ENCODE assay signal across 20 cellular contexts in the genomic region with DNA sequence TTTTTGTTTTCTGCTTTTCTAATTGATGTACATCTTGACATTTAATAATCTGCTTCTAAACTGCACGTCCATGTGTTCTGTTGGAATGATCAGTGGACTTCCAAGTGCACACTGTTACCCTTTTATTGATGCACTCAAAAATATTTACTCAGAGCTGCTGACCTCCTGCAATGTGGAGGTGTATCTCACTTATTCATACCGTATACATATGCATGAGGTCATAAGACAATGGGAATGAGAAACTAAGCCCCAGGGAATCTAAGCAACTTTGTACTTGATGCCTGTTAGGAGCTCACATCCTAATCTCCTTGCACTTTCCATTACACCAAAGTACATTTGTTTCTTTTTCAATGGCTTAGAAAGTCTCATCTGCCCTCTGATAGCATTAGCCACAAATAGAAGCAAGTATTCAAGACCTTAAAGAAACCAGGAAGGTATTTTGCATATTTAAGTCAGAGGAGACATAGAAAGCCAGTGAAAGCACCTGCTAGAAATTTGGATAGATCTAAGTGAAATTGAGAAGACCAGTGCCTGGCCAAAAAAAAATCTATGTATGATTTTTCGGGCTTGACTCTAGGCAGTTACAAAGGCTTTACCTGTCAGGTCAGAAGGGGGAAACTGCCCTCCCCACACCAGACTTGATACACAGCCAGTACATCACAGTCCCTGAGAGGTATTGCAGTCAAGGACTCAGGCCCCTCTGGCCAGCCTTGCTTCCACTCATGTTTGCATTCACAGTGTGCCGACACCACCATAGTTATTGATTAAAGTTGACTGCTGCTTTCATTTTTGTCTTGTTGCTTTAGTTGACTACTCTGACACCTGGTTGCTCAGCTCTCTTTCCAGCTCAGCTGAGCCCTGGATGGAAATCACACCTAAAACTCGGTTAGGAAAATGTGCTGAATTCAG.
A peak's percentile ranks its signal among the peaks of the same experiment; 100 is the strongest.
DNase-seq lines count a peak whose midpoint lies in the region; ATAC-seq and TF ChIP-seq lines count a peak whose summit lies in the region.
"Had no signal": no experiment of that assay in that cellular context is flagged by ENCODE, and none has a peak within 500 bp of the region (broad histone marks: within the 10 kb centered on the region; RNA-seq: fewer than 3 reads in every experiment).

No MANE protein-coding gene starts in this region.

- H3K4me2 ChIP-seq in DOHH2 (ENCODE audit: low read length) = peak overlapping the region; percentile 52
- peak overlapping the region; percentile 66 for H3K4me2 ChIP-seq in OCI-LY3 (ENCODE audit: low read length)
- H3K4me2 ChIP-seq: KMS-11, SK-N-SH had no signal

- intact Hi-C loops in sciatic nerve (cut with DNase I) = no loop called here

- no peak overlapping the region for H3K9ac ChIP-seq in OCI-LY3 (ENCODE audit: low read length)
- H3K9ac ChIP-seq: KMS-11, SK-N-SH had no signal

- DNase-seq in occipital lobe (lab: John Stamatoyannopoulos, UW) = no peak
- no peak for DNase-seq in sciatic nerve (ENCODE audit: low spot score)
- DNase-seq in ecto neural progenitor cell (ENCODE audit: low spot score) = no peak
- DNase-seq: C1 segment of cervical spinal cord, DMS79 treated with DMSO at 0.1 percent for 48 hours, GDM1, GOT3, NCI-H1105, NCI-H1694 treated with DMSO at 0.1 percent for 48 hours, NCI-H2107, NCI-H345, SHP77, SK-N-SH had no signal

- H3K36me3 ChIP-seq in DOHH2 (ENCODE audit: control insufficient read depth, low read length) (no peaks in the 10 kb centered on the region), OCI-LY3 (replicated peaks; ENCODE audit: low read depth, low read length) (no peaks in the 10 kb centered on the region)

- no peaks in the 10 kb centered on the region for H3K9me2 ChIP-seq in DOHH2 (replicated peaks; ENCODE audit: control insufficient read depth, low read length)
- H3K9me2 ChIP-seq: SK-N-SH had no signal

- H2AFZ ChIP-seq in OCI-LY3 (ENCODE audit: low read depth, low read length) = no peak overlapping the region

- H4K20me1 ChIP-seq in DOHH2 (ENCODE audit: control insufficient read depth, insufficient read depth, low read depth, low read length) (no peaks in the 10 kb centered on the region), OCI-LY3 (ENCODE audit: insufficient read depth, low read length) (no peaks in the 10 kb centered on the region)

- H3K4me1 ChIP-seq in DOHH2 (ENCODE audit: control insufficient read depth, low read length) (peaks cover 43% of the 10 kb centered on the region), OCI-LY3 (ENCODE audit: low read length) (peaks cover 31% of the 10 kb centered on the region)

- peaks cover 5% of the 10 kb centered on the region for H3F3A ChIP-seq in DOHH2 (ENCODE audit: control insufficient read depth, insufficient read depth)

- H3K9me3 ChIP-seq in DOHH2 (ENCODE audit: control insufficient read depth, insufficient read depth, low read length) (no peaks in the 10 kb centered on the region), OCI-LY3 (ENCODE audit: insufficient read depth, low read length) (no peaks in the 10 kb centered on the region)
- H3K9me3 ChIP-seq: SK-N-SH had no signal

- TF ChIP-seq CTCF in DOHH2 (IDR thresholded peaks at IDR 0.05; ENCODE audit: low read depth, low read length, poor library complexity, severe bottlenecking) (no peak), OCI-LY3 (IDR thresholded peaks at IDR 0.05; ENCODE audit: low read depth, low read length) (no peak)

- H3K4me3 ChIP-seq in DOHH2 (ENCODE audit: low read length) = peak overlapping the region; percentile 14; the same call in 1 of the 2 replicates
- H3K4me3 ChIP-seq in OCI-LY3 (ENCODE audit: low read length) = no peak overlapping the region; the same call in 1 of the 2 replicates
- H3K4me3 ChIP-seq: GM12878 had no signal

- H3K27ac ChIP-seq in DOHH2 (ENCODE audit: low read depth, low read length) (no peak overlapping the region), OCI-LY3 (ENCODE audit: low read length) (peak overlapping the region; percentile 17; the same call in 1 of the 2 replicates)
- H3K27ac ChIP-seq: KMS-11 had no signal

- ATAC-seq in GM18907 (IDR thresholded peaks at IDR 0.05; ENCODE audit: unreplicated experiment) (peak; percentile 42), HG03025 (IDR thresholded peaks at IDR 0.05; ENCODE audit: low FRiP score, unreplicated experiment) (peak; percentile 86), sciatic nerve (no peak), HG03139 (IDR thresholded peaks at IDR 0.05; ENCODE audit: unreplicated experiment) (no peak)
- ATAC-seq: GM12878 had no signal

- H3K79me2 ChIP-seq in DOHH2 (ENCODE audit: control insufficient read depth, low read length) = no peaks in the 10 kb centered on the region
- no peaks in the 10 kb centered on the region for H3K79me2 ChIP-seq in OCI-LY3 (ENCODE audit: low read length)

- H3K27me3 ChIP-seq in DOHH2 (ENCODE audit: control insufficient read depth, low read length) (no peaks in the 10 kb centered on the region), OCI-LY3 (ENCODE audit: low read depth, low read length) (no peaks in the 10 kb centered on the region)

Comparison
In these comparisons a context has a peak if more than half of its experiments do, and no peak if none do; other contexts are left out.
1. ATAC-seq: peak in GM18907 (single experiment) and HG03025 (single experiment); none in sciatic nerve (single experiment) and HG03139 (single experiment).